In genomic region chr2:191087311-191087710, GRCh38 we compare ENCODE assay signal across 19 cellular contexts.
DNase-seq lines count a peak whose midpoint lies in the region; ATAC-seq and TF ChIP-seq lines count a peak whose summit lies in the region.
"Had no signal": no experiment of that assay in that cellular context is flagged by ENCODE, and none has a peak within 500 bp of the region (broad histone marks: within the 10 kb centered on the region; RNA-seq: fewer than 3 reads in every experiment).

No MANE protein-coding gene starts in this region.

- peaks cover 15 to 44% (median 15%) of the 10 kb centered on the region in 3 donors for H3K36me3 Mint-ChIP-seq in CD8-positive, alpha-beta memory T cell
- peaks cover 48% of the 10 kb centered on the region for H3K36me3 Mint-ChIP-seq in activated T-helper 17 cell treated with anti-CD3 and anti-CD28 coated beads, Interleukin-2, amount 50 U/mL, for 72 hours (ENCODE audit: low read depth)
- H3K36me3 Mint-ChIP-seq in immature natural killer cell = peaks cover 3 to 4% (median 4%) of the 10 kb centered on the region in 3 donors

- POLR2A ChIA-PET in CD8-positive, alpha-beta memory T cell (lab: Charles Lee) = no interaction called here

- H3K9me3 Mint-ChIP-seq in CD8-positive, alpha-beta memory T cell = peaks cover 0 to 6% (median 2%) of the 10 kb centered on the region in 5 donors
- H3K9me3 Mint-ChIP-seq in activated T-helper 17 cell treated with anti-CD3 and anti-CD28 coated beads, Interleukin-2, amount 50 U/mL, for 72 hours = no peaks in the 10 kb centered on the region
- H3K9me3 Mint-ChIP-seq in immature natural killer cell = no peaks in the 10 kb centered on the region

- no peaks in the 10 kb centered on the region for H3K36me3 ChIP-seq in CD8-positive, alpha-beta memory T cell (ENCODE audit: insufficient read depth, low read length)
- H3K36me3 ChIP-seq in HAP-1 (replicated peaks) (no peaks in the 10 kb centered on the region), tibial artery (no peaks in the 10 kb centered on the region), MG63 (no peaks in the 10 kb centered on the region)
- H3K36me3 ChIP-seq: SJSA1 had no signal

- no peak overlapping the region for H3K27ac ChIP-seq in CD8-positive, alpha-beta memory T cell (ENCODE audit: low read depth, low read length)
- no peak overlapping the region for H3K27ac ChIP-seq in tibial artery
- H3K27ac ChIP-seq: C4-2B, SJSA1 had no signal

- no peak overlapping the region for H3K4me3 ChIP-seq in CD8-positive, alpha-beta memory T cell (ENCODE audit: low read length)
- H3K4me3 ChIP-seq in HAP-1 = no peak overlapping the region
- no peak overlapping the region for H3K4me3 ChIP-seq in tibial artery
- H3K4me3 ChIP-seq in MG63 = no peak overlapping the region
- H3K4me3 ChIP-seq: SJSA1 had no signal

- no peaks in the 10 kb centered on the region for H3K27me3 ChIP-seq in CD8-positive, alpha-beta memory T cell (ENCODE audit: insufficient read depth, low read length, poor library complexity, severe bottlenecking)
- H3K27me3 ChIP-seq in HAP-1 (ENCODE audit: low read depth) (peaks cover 14% of the 10 kb centered on the region), tibial artery (no peaks in the 10 kb centered on the region), MG63 (no peaks in the 10 kb centered on the region)

- H3K4me1 Mint-ChIP-seq in CD8-positive, alpha-beta memory T cell = peaks cover 38 to 65% (median 54%) of the 10 kb centered on the region in 3 donors
- no peaks in the 10 kb centered on the region for H3K4me1 Mint-ChIP-seq in activated T-helper 17 cell treated with anti-CD3 and anti-CD28 coated beads, Interleukin-2, amount 50 U/mL, for 72 hours
- H3K4me1 Mint-ChIP-seq in immature natural killer cell = peaks cover 70 to 78% of the 10 kb centered on the region in 2 donors

- TF ChIP-seq CTCF in tibial artery (IDR thresholded peaks at IDR 0.05) = no peak

- H3K9me3 ChIP-seq in CD8-positive, alpha-beta memory T cell (ENCODE audit: low read length) = no peaks in the 10 kb centered on the region
- H3K9me3 ChIP-seq in HAP-1 = no peaks in the 10 kb centered on the region
- no peaks in the 10 kb centered on the region for H3K9me3 ChIP-seq in tibial artery
- H3K9me3 ChIP-seq in MG63 = no peaks in the 10 kb centered on the region
- H3K9me3 ChIP-seq: SJSA1 had no signal

- DNase-seq in CD8-positive, alpha-beta memory T cell = no peak
- DNase-seq in HAP-1 (ENCODE audit: low spot score in 2 of 2) (peak; percentile 80 to 97), immature natural killer cell (no peak), tibial artery (no peak), MG63 (no peak), islet precursor cell (no peak)
- DNase-seq: GDM1, HCEC 1CT, Karpas-422, NCI-H1417, NCI-H1694 treated with DMSO at 0.1 percent for 48 hours, NCI-H2081 treated with DMSO at 0.1 percent for 48 hours, NCI-H2171 treated with DMSO at 0.1 percent for 48 hours, NCI-H524 treated with DMSO at 0.1 percent for 48 hours had no signal

- intact Hi-C loops in tibial artery (cut with DNase I; ENCODE audit: low total_unique reads) = no loop called here

- no peak overlapping the region for H3K4me3 Mint-ChIP-seq in CD8-positive, alpha-beta memory T cell
- peak overlapping the region; percentile 45 for H3K4me3 Mint-ChIP-seq in activated T-helper 17 cell treated with anti-CD3 and anti-CD28 coated beads, Interleukin-2, amount 50 U/mL, for 72 hours
- no peak overlapping the region for H3K4me3 Mint-ChIP-seq in immature natural killer cell

- peak overlapping the region in 5 of 8 donors; percentile 23 to 64 (median 47) for H3K27ac Mint-ChIP-seq in CD8-positive, alpha-beta memory T cell
- H3K27ac Mint-ChIP-seq in activated T-helper 17 cell treated with anti-CD3 and anti-CD28 coated beads, Interleukin-2, amount 50 U/mL, for 72 hours = no peak overlapping the region
- peak overlapping the region; percentile 26 to 83 (median 56) for H3K27ac Mint-ChIP-seq in immature natural killer cell

- H3K4me1 ChIP-seq in CD8-positive, alpha-beta memory T cell (ENCODE audit: insufficient read depth, low read length) = peaks cover 5% of the 10 kb centered on the region
- peaks cover 16% of the 10 kb centered on the region for H3K4me1 ChIP-seq in HAP-1
- H3K4me1 ChIP-seq in tibial artery = no peaks in the 10 kb centered on the region
- H3K4me1 ChIP-seq: SJSA1 had no signal

- H3K27me3 Mint-ChIP-seq in CD8-positive, alpha-beta memory T cell = no peaks in the 10 kb centered on the region
- H3K27me3 Mint-ChIP-seq in activated T-helper 17 cell treated with anti-CD3 and anti-CD28 coated beads, Interleukin-2, amount 50 U/mL, for 72 hours = no peaks in the 10 kb centered on the region
- no peaks in the 10 kb centered on the region for H3K27me3 Mint-ChIP-seq in immature natural killer cell (ENCODE audit: low read depth in 3 of 3)

- in situ Hi-C loops in HAP-1 (cut with MboI; ENCODE audit: low sequenced_read_pairs) = no loop called here

- ATAC-seq in activated T-helper 17 cell treated with anti-CD3 and anti-CD28 coated beads, Interleukin-2, amount 50 U/mL, for 72 hours (replicated peaks) = no peak
- no peak for ATAC-seq in HG02798 (IDR thresholded peaks at IDR 0.05; ENCODE audit: poor library complexity, unreplicated experiment)
- ATAC-seq: Right ventricle myocardium inferior had no signal

- CTCF ChIA-PET in CD8-positive, alpha-beta memory T cell (lab: Charles Lee) = interaction anchor here (1.2 kb wide), 2 partner anchors 25 to 39 kb away, joined by 3 read pairs; no protein-coding TSS in a partner anchor

Comparison
In these comparisons a context has a peak if more than half of its experiments do, and no peak if none do; other contexts are left out.
1. DNase-seq: peak in HAP-1 (2 of 2); none in CD8-positive, alpha-beta memory T cell (0 of 5), immature natural killer cell (0 of 3), tibial artery (0 of 2), MG63 (single experiment) and islet precursor cell (single experiment).